22 cellular contexts compared by ENCODE assay signal in genomic region chr10:3217301-3217700, GRCh38. TPM values are rescaled to one million over a fixed set of nuclear protein-coding genes. Genes with fewer than 3 reads are reported as not detected.
DNase-seq lines count a peak whose midpoint lies in the region; ATAC-seq and TF ChIP-seq lines count a peak whose summit lies in the region.
"Had no signal": no experiment of that assay in that cellular context is flagged by ENCODE, and none has a peak within 500 bp of the region (broad histone marks: within the 10 kb centered on the region; RNA-seq: fewer than 3 reads in every experiment).

No MANE protein-coding gene starts in this region.

- no peaks in the 10 kb centered on the region for H3K4me1 ChIP-seq in tibial artery
- H3K4me1 ChIP-seq: body of pancreas, upper lobe of left lung had no signal

- ATAC-seq in GM18907 (IDR thresholded peaks at IDR 0.05; ENCODE audit: unreplicated experiment): no peak
- ATAC-seq in activated CD4-positive, CD25-positive, alpha-beta regulatory T cell treated with anti-CD3 and anti-CD28 coated beads, Interleukin-2, amount 50 U/mL, for 24 hours: no peak
- ATAC-seq: body of pancreas had no signal

- intact Hi-C loops in tibial artery (cut with DNase I; ENCODE audit: low total_unique reads): no loop called here

- no peak overlapping the region for H3K27ac ChIP-seq in tibial artery
- H3K27ac ChIP-seq: body of pancreas, esophagus muscularis mucosa, upper lobe of left lung had no signal

- no peaks in the 10 kb centered on the region for H3K9me3 ChIP-seq in tibial artery
- H3K9me3 ChIP-seq: body of pancreas, esophagus muscularis mucosa, upper lobe of left lung had no signal

- no peaks in the 10 kb centered on the region for H3K27me3 ChIP-seq in tibial artery
- H3K27me3 ChIP-seq: body of pancreas, esophagus muscularis mucosa, upper lobe of left lung had no signal

- DNase-seq in A172 (ENCODE audit: low spot score) (peak; percentile 53), HCEC 1CT (peak; percentile 73), amniotic epithelial cell (ENCODE audit: low read depth) (peak; percentile 90), foreskin fibroblast (peak; percentile 47 to 79), activated gamma-delta T cell (lab: John Stamatoyannopoulos, UW) (no peak), tibial artery (no peak)
- DNase-seq: 8988T; activated CD4-positive, alpha-beta T cell treated with anti-CD3 and anti-CD28 coated beads for 4 hours; activated CD8-positive, alpha-beta memory T cell treated with anti-CD3 and anti-CD28 coated beads, Interleukin-2, amount 50 U/mL, for 4 hours; activated naive CD4-positive, alpha-beta T cell treated with Interleukin-2 at 50 U/mL for 16 hours; body of pancreas; CD4-positive, alpha-beta memory T cell; DMS79; H9; MM.1S; NCI-H187 treated with DMSO at 0.1 percent for 48 hours; NCI-H446 treated with DMSO at 0.1 percent for 48 hours; stimulated activated naive CD4-positive, alpha-beta T cell treated with Interleukin-2 at 50 U/mL for 16 hours; upper lobe of left lung had no signal

- no peak overlapping the region for H3K4me3 ChIP-seq in foreskin fibroblast (ENCODE audit: low read depth in 1 of 2, low read length in 2 of 2)
- H3K4me3 ChIP-seq in tibial artery: no peak overlapping the region
- H3K4me3 ChIP-seq: body of pancreas, esophagus muscularis mucosa, upper lobe of left lung had no signal

- no peaks in the 10 kb centered on the region for H3K36me3 ChIP-seq in tibial artery
- H3K36me3 ChIP-seq: esophagus muscularis mucosa, upper lobe of left lung had no signal

- TF ChIP-seq CTCF in foreskin fibroblast (IDR thresholded peaks at IDR 0.05; ENCODE audit: low read depth, low read length) (no peak), tibial artery (IDR thresholded peaks at IDR 0.05) (no peak)

RNA-seq across cellular contexts. Expression of gene PITRM1, which starts 44.7 kb away (rescaled TPM):
- 99.5 and 105 TPM in 2 replicates for total RNA-seq in A172 (2014; rRNA removed; shearing (Covaris generic))

Comparison
In these comparisons a context has a peak if more than half of its experiments do, and no peak if none do; other contexts are left out.
1. DNase-seq: peak in A172 (single experiment), HCEC 1CT (single experiment), amniotic epithelial cell (single experiment) and foreskin fibroblast (2 of 2); none in activated gamma-delta T cell (single experiment) and tibial artery (0 of 2).